Comparison of ENCODE assay signal across 8 cellular contexts in genomic region chr1:6348511-6349191, GRCh38. TPM values are rescaled to one million over a fixed set of nuclear protein-coding genes. Genes with fewer than 3 reads are reported as not detected.
A peak's percentile ranks its signal among the peaks of the same experiment; 100 is the strongest.
DNase-seq lines count a peak whose midpoint lies in the region; ATAC-seq lines count a peak whose summit lies in the region.

No MANE protein-coding gene starts in this region.

- H3K27ac Mint-ChIP-seq in T-cell: peak overlapping the region; percentile 79 to 82
- H3K27ac Mint-ChIP-seq in activated naive CD8-positive, alpha-beta T cell treated with anti-CD3 and anti-CD28 coated beads for 36 hours: peak overlapping the region; percentile 68

- peak; percentile 82 to 93 (median 88) for ATAC-seq in T-cell (replicated peaks in 1 of 4)
- ATAC-seq in GM21423 (IDR thresholded peaks at IDR 0.05; ENCODE audit: unreplicated experiment): no peak

- H3K9me3 Mint-ChIP-seq in T-cell: no peaks in the 10 kb centered on the region
- H3K9me3 Mint-ChIP-seq in activated naive CD8-positive, alpha-beta T cell treated with anti-CD3 and anti-CD28 coated beads for 36 hours: no peaks in the 10 kb centered on the region

- POLR2A ChIA-PET in T-cell (lab: Charles Lee): interaction anchor here in 1 of 2 donors (0.6 kb wide), 2 partner anchors 16 to 52 kb away, joined by 5 read pairs; no protein-coding TSS in a partner anchor

- no peaks in the 10 kb centered on the region for H3K36me3 Mint-ChIP-seq in T-cell
- H3K36me3 Mint-ChIP-seq in activated naive CD8-positive, alpha-beta T cell treated with anti-CD3 and anti-CD28 coated beads for 36 hours: peaks cover 4% of the 10 kb centered on the region

- DNase-seq in AG08395 (ENCODE audit: low spot score) (peak; percentile 18), T-cell (peak in 33 of 34 experiments; percentile 26 to 67 (median 51)), lung microvascular endothelial cell (ENCODE audit: low read depth in 2 of 2) (peak; percentile 88 to 95), hippocampal formation (lab: John Stamatoyannopoulos, UW) (no peak), LoVo (ENCODE audit: low spot score) (no peak), 8988T (no peak)
- peak; percentile 47 for DNase-seq in activated naive CD8-positive, alpha-beta T cell treated with anti-CD3 and anti-CD28 coated beads for 36 hours

- CTCF ChIA-PET in T-cell (lab: Charles Lee): interaction anchor here (0.6 to 2.0 kb wide), 14 partner anchors 10 to 111 kb away, joined by 3 to 18 read pairs (median 4); partner anchors contain the start of gene ACOT7 (in 1 of the 2)

- H3K27me3 Mint-ChIP-seq in T-cell: no peaks in the 10 kb centered on the region
- H3K27me3 Mint-ChIP-seq in activated naive CD8-positive, alpha-beta T cell treated with anti-CD3 and anti-CD28 coated beads for 36 hours: no peaks in the 10 kb centered on the region

- H3K4me3 Mint-ChIP-seq in T-cell: peak overlapping the region; percentile 49 to 88 (median 53)
- peak overlapping the region; percentile 55 for H3K4me3 Mint-ChIP-seq in activated naive CD8-positive, alpha-beta T cell treated with anti-CD3 and anti-CD28 coated beads for 36 hours

- peaks cover 22 to 27% (median 26%) of the 10 kb centered on the region in 3 donors for H3K4me1 Mint-ChIP-seq in T-cell
- H3K4me1 Mint-ChIP-seq in activated naive CD8-positive, alpha-beta T cell treated with anti-CD3 and anti-CD28 coated beads for 36 hours: peaks cover 15% of the 10 kb centered on the region

RNA-seq across cellular contexts. Expression of gene ACOT7, which starts 44.9 kb away (rescaled TPM):
- total RNA-seq in T-cell (1 to 10 TPM; 6.1 to 9.3 (median 7.4) TPM), lung microvascular endothelial cell (10.7 and 25.1 TPM in 2 replicates)
- 10 to 100 TPM; 80.8 to 86.2 TPM for total RNA-seq in activated naive CD8-positive, alpha-beta T cell treated with anti-CD3 and anti-CD28 coated beads for 36 hours

Comparison
In these comparisons a context has a peak if more than half of its experiments do, and no peak if none do; other contexts are left out.
1. DNase-seq: peak in AG08395 (single experiment), T-cell (33 of 34), activated naive CD8-positive, alpha-beta T cell treated with anti-CD3 and anti-CD28 coated beads for 36 hours (single experiment) and lung microvascular endothelial cell (2 of 2); none in hippocampal formation (0 of 2), LoVo (single experiment) and 8988T (single experiment).